ENCODE assay signal across 8 cellular contexts in genomic region chr15:67543348-67543718, GRCh38.
A peak's percentile ranks its signal among the peaks of the same experiment; 100 is the strongest.
DNase-seq lines count a peak whose midpoint lies in the region; ATAC-seq lines count a peak whose summit lies in the region.

No MANE protein-coding gene starts in this region.

- no peaks in the 10 kb centered on the region for H3K9me3 Mint-ChIP-seq in activated T-cell treated with anti-CD3 and anti-CD28 coated beads, Interleukin-2, amount 50 U/mL, for 24 hours
- H3K9me3 Mint-ChIP-seq in stimulated activated effector memory CD8-positive, alpha-beta T cell treated with anti-CD3 and anti-CD28 coated beads, Interleukin-12 subunit alpha, Interleukin-12 subunit beta, amount 100 ng/mL, for 72 hours, result no peaks in the 10 kb centered on the region

- H3K4me1 Mint-ChIP-seq in activated T-cell treated with anti-CD3 and anti-CD28 coated beads, Interleukin-2, amount 50 U/mL, for 24 hours (ENCODE audit: low read depth), result peaks cover 64% of the 10 kb centered on the region
- H3K4me1 Mint-ChIP-seq in stimulated activated effector memory CD8-positive, alpha-beta T cell treated with anti-CD3 and anti-CD28 coated beads, Interleukin-12 subunit alpha, Interleukin-12 subunit beta, amount 100 ng/mL, for 72 hours, result peaks cover 56% of the 10 kb centered on the region

- peaks cover 38% of the 10 kb centered on the region for H3K36me3 Mint-ChIP-seq in activated T-cell treated with anti-CD3 and anti-CD28 coated beads, Interleukin-2, amount 50 U/mL, for 24 hours (ENCODE audit: low read depth)
- peaks cover 20% of the 10 kb centered on the region for H3K36me3 Mint-ChIP-seq in stimulated activated effector memory CD8-positive, alpha-beta T cell treated with anti-CD3 and anti-CD28 coated beads, Interleukin-12 subunit alpha, Interleukin-12 subunit beta, amount 100 ng/mL, for 72 hours

- no peak overlapping the region for H3K9ac ChIP-seq in iPS-18a (ENCODE audit: low read length)

- no peak for ATAC-seq in stimulated activated effector memory CD8-positive, alpha-beta T cell treated with anti-CD3 and anti-CD28 coated beads, Interleukin-12 subunit alpha, Interleukin-12 subunit beta, amount 100 ng/mL, for 72 hours
- ATAC-seq in GM19455 (IDR thresholded peaks at IDR 0.05; ENCODE audit: unreplicated experiment) (no peak), GM21515 (IDR thresholded peaks at IDR 0.05; ENCODE audit: unreplicated experiment) (no peak), HG03460 (IDR thresholded peaks at IDR 0.05; ENCODE audit: unreplicated experiment) (no peak)

- no peaks in the 10 kb centered on the region for H3K27me3 Mint-ChIP-seq in activated T-cell treated with anti-CD3 and anti-CD28 coated beads, Interleukin-2, amount 50 U/mL, for 24 hours

- peak overlapping the region; percentile 60 for H3K27ac ChIP-seq in angular gyrus (ENCODE audit: low read depth, low read length)
- H3K27ac ChIP-seq in iPS-18a (ENCODE audit: low read length), result no peak overlapping the region

- H3K27ac Mint-ChIP-seq in activated T-cell treated with anti-CD3 and anti-CD28 coated beads, Interleukin-2, amount 50 U/mL, for 24 hours, result peak overlapping the region; percentile 91
- peak overlapping the region; percentile 89 for H3K27ac Mint-ChIP-seq in stimulated activated effector memory CD8-positive, alpha-beta T cell treated with anti-CD3 and anti-CD28 coated beads, Interleukin-12 subunit alpha, Interleukin-12 subunit beta, amount 100 ng/mL, for 72 hours

- no peaks in the 10 kb centered on the region for H3K9me3 ChIP-seq in iPS-18a (ENCODE audit: control insufficient read depth, low read depth, low read length)

- peak overlapping the region; percentile 92 for H3K4me3 Mint-ChIP-seq in activated T-cell treated with anti-CD3 and anti-CD28 coated beads, Interleukin-2, amount 50 U/mL, for 24 hours
- H3K4me3 Mint-ChIP-seq in stimulated activated effector memory CD8-positive, alpha-beta T cell treated with anti-CD3 and anti-CD28 coated beads, Interleukin-12 subunit alpha, Interleukin-12 subunit beta, amount 100 ng/mL, for 72 hours, result peak overlapping the region; percentile 87

- peaks cover 4% of the 10 kb centered on the region for H3K27me3 ChIP-seq in iPS-18a (ENCODE audit: control insufficient read depth, insufficient read depth, low read length)

- no peaks in the 10 kb centered on the region for H3K36me3 ChIP-seq in iPS-18a (ENCODE audit: control insufficient read depth, low read depth, low read length)

- H3K4me3 ChIP-seq in iPS-18a (ENCODE audit: low read length), result peak overlapping the region; percentile 89

- H3K4me1 ChIP-seq in iPS-18a (ENCODE audit: control insufficient read depth, low read depth, low read length), result peaks cover 11% of the 10 kb centered on the region

- no peak for DNase-seq in activated T-cell treated with anti-CD3 and anti-CD28 coated beads, Interleukin-2, amount 50 U/mL, for 24 hours
- DNase-seq in activated T-cell treated with anti-CD3 and anti-CD28 coated beads, Interleukin-2, amount 50 U/mL, for 1 hour, result no peak
- no peak for DNase-seq in stimulated activated effector memory CD8-positive, alpha-beta T cell treated with anti-CD3 and anti-CD28 coated beads, Interleukin-12 subunit alpha, Interleukin-12 subunit beta, amount 100 ng/mL, for 72 hours (ENCODE audit: low spot score in 2 of 2)
